Comparison of ENCODE assay signal across 1 cellular context in genomic region chr20:17680836-17681740, GRCh38.
TF ChIP-seq lines count a peak whose summit lies in the region.

No MANE protein-coding gene starts in this region.

TF ChIP-seq in GM12878, 131 proteins besides CTCF, POLR2A, EP300 and RAD21:
- 0 out of 2 replicates have a peak, but pooled peaks have one; percentile 24 for TF ChIP-seq LARP7 (IDR thresholded peaks at IDR 0.05)
- TF ChIP-seq MAX (IDR thresholded peaks at IDR 0.05; ENCODE audit: low read depth, low read length) = no peak; the same call in 1 of the 2 replicates
- TF ChIP-seq NKRF (conservative IDR thresholded peaks at IDR 0.05) = peak; percentile 38; the same call in 1 of the 2 replicates
- no peak for TF ChIP-seq HDGF (IDR thresholded peaks at IDR 0.05)
- peak; percentile 91 for TF ChIP-seq SMARCA5 (IDR thresholded peaks at IDR 0.05)
- TF ChIP-seq SMAD5 (IDR thresholded peaks at IDR 0.05; ENCODE audit: low read depth) = no peak
- TF ChIP-seq TCF3 (IDR thresholded peaks at IDR 0.05; ENCODE audit: borderline replicate concordance, insufficient read depth, low read depth, low read length) = peak; percentile 58; the same call in 1 of the 2 replicates
- peak; percentile 30; the same call in 1 of the 2 replicates for TF ChIP-seq TCF12 (IDR thresholded peaks at IDR 0.05; ENCODE audit: low read depth, low read length)
- peak; percentile 30 to 60; a peak in 3 of 4 replicates for TF ChIP-seq BHLHE40 (IDR thresholded peaks at IDR 0.05; ENCODE audit: borderline replicate concordance in 1 of 2, low read depth in 2 of 2, low read length in 1 of 2)
- TF ChIP-seq SMC3 (IDR thresholded peaks at IDR 0.05; ENCODE audit: borderline replicate concordance, low read length) = peak; percentile 69; the same call in 1 of the 2 replicates
- TF ChIP-seq YY1 (IDR thresholded peaks at IDR 0.05; ENCODE audit: low read depth, low read length) = peak; percentile 79
- no peak for TF ChIP-seq ZSCAN29 (IDR thresholded peaks at IDR 0.05)
- peak in 1 of 2 experiments; percentile 26; a peak in 1 of 3 replicates for TF ChIP-seq EGR1 (IDR thresholded peaks at IDR 0.05; ENCODE audit: borderline replicate concordance in 1 of 2, low read depth in 2 of 2, low read length in 2 of 2)
- no peak; the same call in 1 of the 2 replicates for TF ChIP-seq NR2F1 (conservative IDR thresholded peaks at IDR 0.05)
- 0 out of 2 replicates have a peak, but pooled peaks have one; percentile 24 for TF ChIP-seq MEF2A (IDR thresholded peaks at IDR 0.05; ENCODE audit: insufficient read depth, low read depth, low read length)
- 0 out of 3 replicates have a peak, but pooled peaks have one; percentile 17 for TF ChIP-seq POU2F2 (IDR thresholded peaks at IDR 0.05; ENCODE audit: borderline replicate concordance, low read depth, low read length)
- TF ChIP-seq RUNX3 (IDR thresholded peaks at IDR 0.05; ENCODE audit: low read length) = peak; percentile 23; the same call in 1 of the 2 replicates
- TF ChIP-seq SKIL (IDR thresholded peaks at IDR 0.05; ENCODE audit: low read depth, poor library complexity, severe bottlenecking) = no peak
- TF ChIP-seq GATAD2B (conservative IDR thresholded peaks at IDR 0.05; ENCODE audit: low read depth) = peak; percentile 55
- TF ChIP-seq MXI1 (IDR thresholded peaks at IDR 0.05; ENCODE audit: low read depth, low read length) = peak; percentile 54; the same call in 1 of the 2 replicates
- TF ChIP-seq SRF (IDR thresholded peaks at IDR 0.05; ENCODE audit: low read depth in 2 of 2, low read length in 2 of 2) = 0 out of 4 replicates have a peak, but pooled peaks of 1 of the 2 experiments have one; percentile 22
- peak; percentile 30; the same call in 1 of the 2 replicates for TF ChIP-seq RB1 (IDR thresholded peaks at IDR 0.05; ENCODE audit: borderline replicate concordance)
- TF ChIP-seq DPF2 (IDR thresholded peaks at IDR 0.05) = no peak; the same call in 1 of the 2 replicates
- 0 out of 2 replicates have a peak, but pooled peaks have one; percentile 22 for TF ChIP-seq CREM (IDR thresholded peaks at IDR 0.05; ENCODE audit: low read depth)
- no peak for TF ChIP-seq KDM1A (IDR thresholded peaks at IDR 0.05; ENCODE audit: borderline replicate concordance)
- peak; percentile 83 for TF ChIP-seq IKZF1 (conservative IDR thresholded peaks at IDR 0.05)
- no peak for TF ChIP-seq ZNF274 (IDR thresholded peaks at IDR 0.05; ENCODE audit: insufficient read depth, insufficient read length)
